23 cellular contexts compared by ENCODE assay signal in the genomic region with DNA sequence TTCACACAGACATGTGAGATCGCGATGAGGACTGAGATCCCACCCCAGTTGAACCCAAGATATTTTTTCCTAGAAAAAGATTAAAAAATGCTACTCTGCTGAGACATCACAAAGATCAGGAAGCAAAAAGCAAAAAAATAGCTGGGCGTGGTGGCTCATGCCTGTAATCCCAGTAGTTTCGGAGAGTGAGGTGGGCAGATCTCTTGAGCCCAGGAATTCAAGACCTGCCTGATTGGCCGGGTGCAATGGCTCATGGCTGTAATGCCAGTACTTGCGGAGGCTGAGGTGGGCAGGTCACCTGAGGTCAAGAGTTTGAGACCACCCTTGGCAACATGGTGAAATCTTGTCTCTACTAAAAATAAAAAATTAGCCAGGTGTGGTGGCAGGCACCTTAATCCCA. TPM values are rescaled to one million over a fixed set of nuclear protein-coding genes. Genes with fewer than 3 reads are reported as not detected.
DNase-seq lines count a peak whose midpoint lies in the region; ATAC-seq, FAIRE-seq and TF ChIP-seq lines count a peak whose summit lies in the region.
"Had no signal": no experiment of that assay in that cellular context is flagged by ENCODE, and none has a peak within 500 bp of the region (broad histone marks: within the 10 kb centered on the region; RNA-seq: fewer than 3 reads in every experiment).

No MANE protein-coding gene starts in this region.

- TF ChIP-seq CTCF in PC-3 (conservative IDR thresholded peaks at IDR 0.05; ENCODE audit: low read depth, low read length) (no peak), lower lobe of right lung (IDR thresholded peaks at IDR 0.05) (no peak), endothelial cell (IDR thresholded peaks at IDR 0.05; ENCODE audit: unreplicated experiment) (no peak), MCF 10A (IDR thresholded peaks at IDR 0.05; ENCODE audit: unreplicated experiment) (no peak)

- H3K4me2 ChIP-seq in PC-3 (ENCODE audit: low read length) = peak overlapping the region; percentile 74
- H3K4me2 ChIP-seq: BLaER1, KMS-11 had no signal

- WGBS in small intestine, 3 donors = 19 to 65% (median 43%) methylated on average over 6 of the region's 6 CpGs

- H3K9ac ChIP-seq in PC-3 (ENCODE audit: low read length) = no peak overlapping the region
- H3K9ac ChIP-seq: BLaER1, KMS-11 had no signal

- POLR2A ChIA-PET in PC-3 (lab: Charles Lee; ENCODE audit: unreplicated experiment) (no interaction called here), MCF 10A (lab: Yijun Ruan, JAX) (interaction anchor here (0.6 to 0.7 kb wide), 3 partner anchors 21 to 121 kb away, joined by 3 to 5 read pairs (median 3); no protein-coding TSS in a partner anchor)

- no peaks in the 10 kb centered on the region for H3K36me3 Mint-ChIP-seq in endothelial cell (ENCODE audit: low read depth, unreplicated experiment)
- no peaks in the 10 kb centered on the region for H3K36me3 Mint-ChIP-seq in MCF 10A (ENCODE audit: insufficient read depth, unreplicated experiment)
- H3K36me3 Mint-ChIP-seq: CD8-positive, alpha-beta T cell had no signal

- no peaks in the 10 kb centered on the region for H3K9me3 ChIP-seq in PC-3 (ENCODE audit: low read length)
- no peaks in the 10 kb centered on the region for H3K9me3 ChIP-seq in lower lobe of right lung
- H3K9me3 ChIP-seq in small intestine (ENCODE audit: control insufficient read depth, low read depth) = no peaks in the 10 kb centered on the region
- H3K9me3 ChIP-seq: BLaER1 had no signal

- H4K20me1 ChIP-seq in PC-3 (ENCODE audit: low read length) = no peaks in the 10 kb centered on the region
- H4K20me1 ChIP-seq: BLaER1 had no signal

- H3F3A ChIP-seq in PC-3 (ENCODE audit: low read length, unreplicated experiment) = no peaks in the 10 kb centered on the region

- no peaks in the 10 kb centered on the region for H3K36me3 ChIP-seq in PC-3 (ENCODE audit: low read depth, low read length)
- no peaks in the 10 kb centered on the region for H3K36me3 ChIP-seq in lower lobe of right lung
- H3K36me3 ChIP-seq in small intestine (ENCODE audit: control insufficient read depth in 2 of 2, insufficient read depth in 2 of 2, low read length in 2 of 2) = no peaks in the 10 kb centered on the region
- H3K36me3 ChIP-seq: BLaER1 had no signal

- DNase-seq in PC-3 (peak; percentile 22), epithelial cell of prostate (ENCODE audit: low read depth, low spot score) (no peak), lower lobe of right lung (no peak), small intestine (peak; percentile 73), endothelial cell (ENCODE audit: low spot score) (no peak), MCF 10A (ENCODE audit: unreplicated experiment) (no peak), amniotic stem cell (lab: John Stamatoyannopoulos, UW) (no peak)
- DNase-seq: CD8-positive, alpha-beta T cell; NCI-H1048; NCI-H1436; NCI-H1930; NCI-H524 had no signal

- no peak overlapping the region; the same call in 1 of the 2 replicates for H3K4me3 ChIP-seq in PC-3 (ENCODE audit: low read length)
- H3K4me3 ChIP-seq in lower lobe of right lung = peak overlapping the region; percentile 22
- peak overlapping the region; percentile 54 for H3K4me3 ChIP-seq in small intestine (ENCODE audit: low read depth in 1 of 2, low read length in 2 of 2)
- H3K4me3 ChIP-seq: BLaER1 had no signal

- H2AFZ ChIP-seq in PC-3 (ENCODE audit: low read length) = no peak overlapping the region

- H3K4me3 Mint-ChIP-seq in endothelial cell (ENCODE audit: unreplicated experiment) (no peak overlapping the region), MCF 10A (ENCODE audit: unreplicated experiment) (no peak overlapping the region)
- H3K4me3 Mint-ChIP-seq: CD8-positive, alpha-beta T cell; HFFc6 had no signal

- peaks cover 4% of the 10 kb centered on the region for H3K27me3 Mint-ChIP-seq in endothelial cell (ENCODE audit: unreplicated experiment)
- H3K27me3 Mint-ChIP-seq in MCF 10A (ENCODE audit: insufficient read depth, unreplicated experiment) = peaks cover 20% of the 10 kb centered on the region

- no peaks in the 10 kb centered on the region for H3K79me2 ChIP-seq in PC-3 (ENCODE audit: low read length)

- H3K27ac Mint-ChIP-seq in endothelial cell (ENCODE audit: unreplicated experiment) (no peak overlapping the region), MCF 10A (ENCODE audit: low read depth, unreplicated experiment) (no peak overlapping the region)
- H3K27ac Mint-ChIP-seq: CD8-positive, alpha-beta T cell; HFFc6 had no signal

- H3K27ac ChIP-seq in PC-3 (ENCODE audit: low read length) = 0 out of 2 replicates have a peak overlapping the region, but pooled peaks have one; percentile 7
- peak overlapping the region; percentile 97 for H3K27ac ChIP-seq in epithelial cell of prostate
- H3K27ac ChIP-seq in lower lobe of right lung = peak overlapping the region; percentile 24
- H3K27ac ChIP-seq in small intestine (ENCODE audit: low read depth in 1 of 2, low read length in 1 of 2) = peak overlapping the region; percentile 94 to 98
- H3K27ac ChIP-seq: BLaER1, HL-60, KMS-11 had no signal

- H3K27me3 ChIP-seq in PC-3 (ENCODE audit: low read length) (no peaks in the 10 kb centered on the region), lower lobe of right lung (ENCODE audit: low read depth) (no peaks in the 10 kb centered on the region), small intestine (ENCODE audit: control insufficient read depth in 2 of 2, insufficient read depth in 2 of 2, low read length in 2 of 2) (no peaks in the 10 kb centered on the region)
- H3K27me3 ChIP-seq: BLaER1 had no signal

- H3K9me3 Mint-ChIP-seq in endothelial cell (ENCODE audit: unreplicated experiment) (no peaks in the 10 kb centered on the region), MCF 10A (ENCODE audit: unreplicated experiment) (no peaks in the 10 kb centered on the region)
- H3K9me3 Mint-ChIP-seq: CD8-positive, alpha-beta T cell; HFFc6 had no signal

- no peak for FAIRE-seq in small intestine (lab: Jason Lieb, UNC)
- FAIRE-seq: A204.1, GM12891, GM18507, H54 had no signal

- peaks cover 18% of the 10 kb centered on the region for H3K4me1 ChIP-seq in PC-3 (ENCODE audit: insufficient read depth, low read length)
- peaks cover 11% of the 10 kb centered on the region for H3K4me1 ChIP-seq in lower lobe of right lung
- no peaks in the 10 kb centered on the region for H3K4me1 ChIP-seq in small intestine (ENCODE audit: control insufficient read depth in 2 of 2, insufficient read depth in 1 of 2, low read depth in 1 of 2, low read length in 1 of 2)

- no TSS peak for BruUV-seq in PC-3 (replicated peaks; lab: Mats Ljungman, UMichigan)
- no TSS peak for BruUV-seq in MCF 10A (replicated peaks; lab: Mats Ljungman, UMichigan)

- intact Hi-C loops in PC-3 (cut with micrococcal nuclease) = no loop called here
- intact Hi-C loops in lower lobe of right lung (cut with DNase I) = no loop called here
- intact Hi-C loops in MCF 10A (cut with micrococcal nuclease) = no loop called here

- no peaks in the 10 kb centered on the region for H3K9me2 ChIP-seq in PC-3 (replicated peaks; ENCODE audit: low read length)

- no peak for ATAC-seq in PC-3
- ATAC-seq in lower lobe of right lung = peak in 1 of 2 donors; percentile 45
- no peak for ATAC-seq in GM18870 (IDR thresholded peaks at IDR 0.05; ENCODE audit: unreplicated experiment)
- ATAC-seq: CD8-positive, alpha-beta T cell had no signal

- peaks cover 6% of the 10 kb centered on the region for H3K4me1 Mint-ChIP-seq in endothelial cell (ENCODE audit: unreplicated experiment)
- peaks cover 8% of the 10 kb centered on the region for H3K4me1 Mint-ChIP-seq in MCF 10A (ENCODE audit: insufficient read depth, unreplicated experiment)

- CTCF ChIA-PET in PC-3 (lab: Charles Lee) (no interaction called here), MCF 10A (lab: Yijun Ruan, JAX) (interaction anchor here (0.8 kb wide), 2 partner anchors 1103 to 1831 kb away, joined by 3 to 5 read pairs; a partner anchor contains a TSS)

RNA-seq across cellular contexts. Expression of a gene that starts 1.1 kb away (rescaled TPM):
- total RNA-seq in PC-3 (2014; rRNA removed) (7.7 and 7.8 TPM in 2 replicates), lower lobe of right lung (11.3 TPM), endothelial cell (ENCODE audit: unreplicated experiment) (1.4 TPM), MCF 10A (2022) (0.22 and 0.51 TPM in 2 replicates)
- polyA plus RNA-seq in small intestine = 100 to 1,000 TPM in 1 of 3 donors, 10 to 100 TPM in 2; 47.0 to 114 (median 50.1) TPM
- total RNA-seq: HFFc6, HT1080, M059J had no signal

RNA-seq across cellular contexts. Expression of a gene that starts 10.7 kb away (rescaled TPM):
- total RNA-seq in PC-3 (2014; rRNA removed) (0.69 TPM in 1 of 2 replicates, not detected in the other), lower lobe of right lung (1.1 TPM), endothelial cell (ENCODE audit: unreplicated experiment) (0.18 TPM), MCF 10A (2022) (not detected in 2 replicates)
- 10 to 100 TPM; 22.4 to 34.6 (median 23.9) TPM for polyA plus RNA-seq in small intestine
- total RNA-seq: CD8-positive, alpha-beta T cell; HFFc6; HT1080; M059J had no signal

RNA-seq across cellular contexts. Expression of a gene that starts 20.2 kb away (rescaled TPM):
- total RNA-seq in PC-3 (2014; rRNA removed) = 0.35 TPM in 1 of 2 replicates, not detected in the other
- total RNA-seq in lower lobe of right lung = not detected
- not detected for polyA plus RNA-seq in small intestine
- not detected for total RNA-seq in endothelial cell (ENCODE audit: unreplicated experiment)
- not detected in 2 replicates for total RNA-seq in MCF 10A (2022)
- total RNA-seq: HFFc6, HT1080, M059J had no signal

RNA-seq across cellular contexts. Expression of a gene that starts 45.3 kb away (rescaled TPM):
- total RNA-seq in PC-3 (2014; rRNA removed) (3.9 and 8.8 TPM in 2 replicates), lower lobe of right lung (2.7 TPM), endothelial cell (ENCODE audit: unreplicated experiment) (0.56 TPM), MCF 10A (2022) (0.56 and 0.75 TPM in 2 replicates)
- polyA plus RNA-seq in small intestine = 1 to 10 TPM in 2 of 3 donors, not detected in 1; 2.9 to 3.0 TPM
- total RNA-seq: HFFc6 had no signal

RNA-seq across cellular contexts. Expression of a gene that starts 53.4 kb away (rescaled TPM):
- total RNA-seq in PC-3 (2014; rRNA removed) (556 and 669 TPM in 2 replicates), lower lobe of right lung (150 TPM), endothelial cell (ENCODE audit: unreplicated experiment) (211 TPM), MCF 10A (2022) (239 and 243 TPM in 2 replicates)
- polyA plus RNA-seq in small intestine = 100 to 1,000 TPM; 428 to 576 (median 523) TPM

Comparison
In these comparisons a context has a peak if more than half of its experiments do, and no peak if none do; other contexts are left out.
1. DNase-seq: peak in PC-3 (single experiment) and small intestine (single experiment); none in epithelial cell of prostate (single experiment), lower lobe of right lung (single experiment), endothelial cell (single experiment), MCF 10A (single experiment) and amniotic stem cell (single experiment).
2. H3K27ac ChIP-seq: peak in every context shown above with its lines; median percentile 97 in epithelial cell of prostate; 96 in small intestine; 24 in lower lobe of right lung; 7 in PC-3.